10 cellular contexts compared by ENCODE assay signal in the genomic region with DNA sequence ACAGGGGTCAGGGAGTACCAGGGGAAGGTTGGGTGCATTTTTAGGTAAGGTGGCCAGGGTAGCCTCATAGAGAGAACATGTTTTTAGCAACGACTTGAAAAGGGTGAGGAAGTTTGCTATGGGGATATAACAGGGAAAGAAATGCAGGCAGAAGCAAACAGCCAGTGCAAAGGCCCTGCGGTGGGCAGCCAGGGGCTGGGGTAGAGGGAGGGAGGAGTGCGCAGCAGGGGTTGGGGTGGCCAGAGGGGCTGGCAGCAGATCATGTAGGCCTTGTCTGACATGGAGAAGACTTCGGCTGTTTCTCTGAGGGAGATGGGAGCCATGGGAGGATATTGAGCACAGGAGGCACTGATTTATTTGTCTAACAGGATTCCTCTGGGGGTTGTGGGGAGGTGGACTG.
"Had no signal": no experiment of that assay in that cellular context is flagged by ENCODE, and none has a peak within 500 bp of the region (broad histone marks: within the 10 kb centered on the region; RNA-seq: fewer than 3 reads in every experiment).

No MANE protein-coding gene starts in this region.

- H3K27ac ChIP-seq: GM23248, KMS-11 had no signal

- H3K9me3 Mint-ChIP-seq: H9, HFFc6 had no signal

- H3K4me2 ChIP-seq: KMS-11 had no signal

- H3K27ac Mint-ChIP-seq: H9, HFFc6 had no signal

- FAIRE-seq: H54, HTR-8/SVneo had no signal

- H2AFZ ChIP-seq: GM23248 had no signal

- DNase-seq: GM23248, GOT3, H9, HCEC 1CT, HFFc6, IMR-90, KBM-7 had no signal

- H3K9ac ChIP-seq: GM23248, KMS-11 had no signal

- H3K4me3 Mint-ChIP-seq: H9, HFFc6 had no signal

- H3K4me3 ChIP-seq: GM23248 had no signal
